8 cellular contexts compared by ENCODE assay signal in the genomic region with DNA sequence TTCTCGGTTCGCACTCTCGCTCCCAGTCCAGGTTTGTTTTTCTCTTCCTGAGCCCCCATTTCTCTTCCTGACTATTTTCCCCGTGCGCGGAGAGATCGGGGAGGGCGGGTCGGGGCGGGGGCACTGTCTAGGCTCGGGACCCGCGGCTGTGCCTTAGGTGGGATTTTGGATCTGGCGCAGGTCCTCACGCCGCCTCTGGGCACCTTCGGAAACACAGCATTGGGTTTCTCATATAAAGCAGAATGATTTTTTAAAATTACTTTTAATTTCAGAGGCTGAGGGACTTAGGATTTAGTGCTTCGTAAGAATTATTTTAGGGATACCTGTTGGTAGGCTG. TPM values are rescaled to one million over a fixed set of nuclear protein-coding genes. Genes with fewer than 3 reads are reported as not detected.
DNase-seq lines count a peak whose midpoint lies in the region; ATAC-seq and TF ChIP-seq lines count a peak whose summit lies in the region.

No MANE protein-coding gene starts in this region.

- H3K36me3 ChIP-seq in Panc1 (ENCODE audit: control insufficient read depth, insufficient read depth, low read length) (no peaks in the 10 kb centered on the region), adipocyte (ENCODE audit: control insufficient read depth, insufficient read depth, low read length, severe bottlenecking) (no peaks in the 10 kb centered on the region)

- H3K27ac ChIP-seq in Panc1 (ENCODE audit: low read length) (peak overlapping the region; percentile 56), caudate nucleus (ENCODE audit: low read depth, low read length) (no peak overlapping the region)

- DNase-seq in AG20443 (ENCODE audit: low spot score) (peak; percentile 33), Panc1 (ENCODE audit: low read depth, low spot score) (no peak), adipocyte (ENCODE audit: low read depth) (peak; percentile 50), iPS-NIHi7 (ENCODE audit: extremely low spot score) (peak; percentile 53), caudate nucleus (lab: John Stamatoyannopoulos, UW) (no peak), NCI-H526 (lab: John Stamatoyannopoulos, UW) (no peak)
- peak; percentile 43 for DNase-seq in stimulated activated CD4-positive, alpha-beta T cell treated with anti-CD3 and anti-CD28 coated beads, Interleukin-4, amount 100 ng/mL, for 24 hours

- intact Hi-C loops in Panc1 (cut with micrococcal nuclease; ENCODE audit: unreplicated experiment), result no loop called here

- in situ Hi-C loops in Panc1 (cut with HindIII; ENCODE audit: low pct_unique_long_range_greater_than_20kb, low sequenced_read_pairs), result no loop called here

- TF ChIP-seq CTCF in Panc1 (IDR thresholded peaks at IDR 0.05), result peak; percentile 63

- H3K9me3 ChIP-seq in Panc1 (ENCODE audit: control insufficient read depth, insufficient read depth, low read depth, low read length) (no peaks in the 10 kb centered on the region), adipocyte (ENCODE audit: control insufficient read depth, low read length) (no peaks in the 10 kb centered on the region)

- POLR2A ChIA-PET in Panc1 (lab: Charles Lee), result no interaction called here

- BruUV-seq in Panc1 (replicated peaks; lab: Mats Ljungman, UMichigan), result no TSS peak

- H3K27me3 ChIP-seq in Panc1 (ENCODE audit: control insufficient read depth, insufficient read depth, low read length), result no peaks in the 10 kb centered on the region
- no peaks in the 10 kb centered on the region for H3K27me3 ChIP-seq in adipocyte (replicated peaks; ENCODE audit: control insufficient read depth, insufficient read depth, low read length)

- peak overlapping the region; percentile 67 to 75 for H3K4me3 ChIP-seq in Panc1 (ENCODE audit: low read depth in 2 of 2, low read length in 2 of 2)
- peak overlapping the region; percentile 88 for H3K4me3 ChIP-seq in adipocyte (ENCODE audit: low read length)

- peak overlapping the region; percentile 73 for H3K9ac ChIP-seq in adipocyte (ENCODE audit: low read length)

- ATAC-seq in GM21723 (IDR thresholded peaks at IDR 0.05; ENCODE audit: unreplicated experiment) (peak; percentile 18), Panc1 (peak; percentile 74)

- CTCF ChIA-PET in Panc1 (lab: Charles Lee), result no interaction called here

- H3K4me1 ChIP-seq in Panc1 (ENCODE audit: control insufficient read depth, insufficient read depth, low read length), result peaks cover 12% of the 10 kb centered on the region
- peaks cover 10% of the 10 kb centered on the region for H3K4me1 ChIP-seq in adipocyte (ENCODE audit: control insufficient read depth, insufficient read depth, low read length)

RNA-seq across cellular contexts. Expression of a gene that starts 0.3 kb away (rescaled TPM):
- total RNA-seq in Panc1 (2021; ENCODE audit: unreplicated experiment), result 3.2 TPM
- polyA plus RNA-seq in Panc1 (2012; ENCODE audit: insufficient read length), result 2.0 TPM

RNA-seq across cellular contexts. Expression of a gene that starts 55.3 kb away (rescaled TPM):
- total RNA-seq in Panc1 (2021; ENCODE audit: unreplicated experiment), result 128 TPM
- 179 TPM for polyA plus RNA-seq in Panc1 (2012; ENCODE audit: insufficient read length)

Comparison
In these comparisons a context has a peak if more than half of its experiments do, and no peak if none do; other contexts are left out.
1. DNase-seq: peak in AG20443 (single experiment), adipocyte (single experiment), iPS-NIHi7 (single experiment) and stimulated activated CD4-positive, alpha-beta T cell treated with anti-CD3 and anti-CD28 coated beads, Interleukin-4, amount 100 ng/mL, for 24 hours (single experiment); none in Panc1 (single experiment), caudate nucleus (0 of 61) and NCI-H526 (0 of 2).